ENCODE assay signal across 1 cellular context in the genomic region with DNA sequence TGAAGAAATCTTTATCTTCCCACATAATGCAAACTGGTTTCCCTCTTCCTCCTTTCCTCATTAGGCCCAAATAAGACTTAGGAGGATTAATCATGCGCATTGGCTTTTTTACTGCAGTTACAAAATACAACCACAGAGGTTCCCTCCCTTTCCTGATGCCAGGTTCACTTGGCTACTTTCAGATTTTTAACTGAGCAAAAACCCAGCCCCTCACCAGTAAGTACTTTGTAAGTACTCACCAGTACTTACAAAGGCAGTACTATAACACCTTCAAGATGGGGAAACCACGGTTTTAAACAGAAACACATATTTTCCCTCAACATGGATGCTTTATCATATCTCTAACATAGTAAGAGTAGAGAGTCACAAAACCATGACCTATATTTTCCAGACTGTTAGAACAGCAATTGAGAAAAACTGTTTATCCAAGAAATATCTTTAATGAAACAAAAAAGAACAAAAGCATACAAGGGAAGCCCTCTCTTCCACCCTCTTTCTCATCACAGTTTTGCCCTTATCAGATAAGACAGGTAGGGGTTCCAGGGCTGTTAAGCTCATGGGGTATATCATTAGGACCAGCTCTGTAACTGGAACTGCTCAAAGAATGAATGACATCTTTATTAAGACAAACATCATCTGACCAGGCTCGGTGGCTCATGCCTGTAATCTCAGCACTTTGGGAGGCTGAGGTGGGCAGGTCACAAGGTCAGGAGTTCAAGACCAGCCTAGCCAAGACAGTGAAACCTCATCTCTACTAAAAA.
A peak's percentile ranks its signal among the peaks of the same experiment; 100 is the strongest.
TF ChIP-seq lines count a peak whose summit lies in the region.

No MANE protein-coding gene starts in this region.

TF ChIP-seq in GM12878, 131 proteins besides CTCF, POLR2A, EP300 and RAD21 (continued from another document):
- TF ChIP-seq, protein P1, sequence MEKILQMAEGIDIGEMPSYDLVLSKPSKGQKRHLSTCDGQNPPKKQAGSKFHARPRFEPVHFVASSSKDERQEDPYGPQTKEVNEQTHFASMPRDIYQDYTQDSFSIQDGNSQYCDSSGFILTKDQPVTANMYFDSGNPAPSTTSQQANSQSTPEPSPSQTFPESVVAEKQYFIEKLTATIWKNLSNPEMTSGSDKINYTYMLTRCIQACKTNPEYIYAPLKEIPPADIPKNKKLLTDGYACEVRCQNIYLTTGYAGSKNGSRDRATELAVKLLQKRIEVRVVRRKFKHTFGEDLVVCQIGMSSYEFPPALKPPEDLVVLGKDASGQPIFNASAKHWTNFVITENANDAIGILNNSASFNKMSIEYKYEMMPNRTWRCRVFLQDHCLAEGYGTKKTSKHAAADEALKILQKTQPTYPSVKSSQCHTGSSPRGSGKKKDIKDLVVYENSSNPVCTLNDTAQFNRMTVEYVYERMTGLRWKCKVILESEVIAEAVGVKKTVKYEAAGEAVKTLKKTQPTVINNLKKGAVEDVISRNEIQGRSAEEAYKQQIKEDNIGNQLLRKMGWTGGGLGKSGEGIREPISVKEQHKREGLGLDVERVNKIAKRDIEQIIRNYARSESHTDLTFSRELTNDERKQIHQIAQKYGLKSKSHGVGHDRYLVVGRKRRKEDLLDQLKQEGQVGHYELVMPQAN (conservative IDR thresholded peaks at IDR 0.05): no peak
- no peak for TF ChIP-seq STAT1 (conservative IDR thresholded peaks at IDR 0.05)
- TF ChIP-seq IKZF1 (conservative IDR thresholded peaks at IDR 0.05): no peak
- 0 out of 2 replicates have a peak, but pooled peaks have one; percentile 10 for TF ChIP-seq SPI1 (IDR thresholded peaks at IDR 0.05; ENCODE audit: borderline replicate concordance, insufficient read depth, low read depth, low read length)
- TF ChIP-seq NFIC (IDR thresholded peaks at IDR 0.05; ENCODE audit: low read depth, low read length): no peak
- peak; percentile 24; the same call in 1 of the 2 replicates for TF ChIP-seq RUNX3 (IDR thresholded peaks at IDR 0.05; ENCODE audit: low read length)
